ENCODE assay signal across 22 cellular contexts in the genomic region with DNA sequence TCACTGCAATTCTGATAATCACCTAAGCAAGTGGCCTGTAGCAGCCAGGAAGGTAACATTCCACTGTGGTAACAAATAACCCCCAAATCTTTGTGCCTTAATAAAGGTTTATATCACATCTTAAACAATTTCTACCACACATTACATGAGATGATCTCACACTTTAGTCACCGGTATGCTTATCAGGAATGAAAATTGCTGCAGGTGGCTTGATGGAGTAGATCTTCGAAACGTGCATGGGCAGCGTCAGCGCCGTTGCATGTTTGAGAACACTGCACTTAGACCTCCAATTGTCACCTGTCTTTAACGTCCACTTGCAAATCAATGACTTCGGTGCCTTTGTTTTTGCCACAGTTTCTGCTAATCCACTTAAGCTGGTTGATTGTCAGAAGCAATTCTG.
A peak's percentile ranks its signal among the peaks of the same experiment; 100 is the strongest.
DNase-seq lines count a peak whose midpoint lies in the region; ATAC-seq and TF ChIP-seq lines count a peak whose summit lies in the region.
"Had no signal": no experiment of that assay in that cellular context is flagged by ENCODE, and none has a peak within 500 bp of the region (broad histone marks: within the 10 kb centered on the region; RNA-seq: fewer than 3 reads in every experiment).

No MANE protein-coding gene starts in this region.

- H3K23ac ChIP-seq in trophoblast cell (ENCODE audit: low read length): no peak overlapping the region

- H3K4ac ChIP-seq in trophoblast cell (ENCODE audit: low read depth, low read length): no peak overlapping the region

- CTCF ChIA-PET in PC-3 (lab: Charles Lee): interaction anchor here (0.6 kb wide), 1 partner anchor 69 kb away, joined by 4 read pairs; no protein-coding TSS in a partner anchor

- no peaks in the 10 kb centered on the region for H3K79me1 ChIP-seq in trophoblast cell (ENCODE audit: low read length)

- H3F3A ChIP-seq in PC-3 (ENCODE audit: low read length, unreplicated experiment): no peaks in the 10 kb centered on the region

- no peak for ATAC-seq in PC-3
- no peak for ATAC-seq in HG03025 (IDR thresholded peaks at IDR 0.05; ENCODE audit: low FRiP score, unreplicated experiment)
- no peak for ATAC-seq in HG02642 (IDR thresholded peaks at IDR 0.05; ENCODE audit: poor library complexity, unreplicated experiment)
- ATAC-seq: GM12878 had no signal

- no peak overlapping the region for H3K14ac ChIP-seq in trophoblast cell (ENCODE audit: low read length)

- intact Hi-C loops in PC-3 (cut with micrococcal nuclease) (loop anchor here (10.0 kb wide), 1 partner anchor 440 kb away; no protein-coding TSS in a partner anchor), esophagus muscularis mucosa (cut with DNase I) (no loop called here)

- H2AK5ac ChIP-seq in trophoblast cell (ENCODE audit: low read length): no peak overlapping the region

- H3K4me1 ChIP-seq in PC-3 (ENCODE audit: insufficient read depth, low read length) (peaks cover 48% of the 10 kb centered on the region), esophagus muscularis mucosa (no peaks in the 10 kb centered on the region), trophoblast cell (ENCODE audit: control insufficient read depth in 1 of 2, insufficient read depth in 2 of 2, low read length in 2 of 2) (no peaks in the 10 kb centered on the region)
- H3K4me1 ChIP-seq: BE2C had no signal

- no peaks in the 10 kb centered on the region for H3K27me3 ChIP-seq in PC-3 (ENCODE audit: low read length)
- peaks cover 0 to 22% (median 0%) of the 10 kb centered on the region in 4 donors for H3K27me3 ChIP-seq in esophagus muscularis mucosa
- H3K27me3 ChIP-seq in trophoblast cell (ENCODE audit: insufficient read depth, low read length): no peaks in the 10 kb centered on the region
- H3K27me3 ChIP-seq: BE2C, BLaER1 had no signal

- no peak overlapping the region for H2BK120ac ChIP-seq in trophoblast cell (ENCODE audit: insufficient read depth, low read length, poor library complexity)

- no TSS peak for BruUV-seq in PC-3 (replicated peaks; lab: Mats Ljungman, UMichigan)

- H3K4me2 ChIP-seq in PC-3 (ENCODE audit: low read length): peak overlapping the region; percentile 6
- no peak overlapping the region for H3K4me2 ChIP-seq in trophoblast cell (ENCODE audit: low read length)
- H3K4me2 ChIP-seq: BLaER1 had no signal

- no peak overlapping the region for H3K18ac ChIP-seq in trophoblast cell (ENCODE audit: low read length)

- H4K8ac ChIP-seq in trophoblast cell (ENCODE audit: low read depth, low read length): no peak overlapping the region

- H3K9ac ChIP-seq in PC-3 (ENCODE audit: low read length) (no peak overlapping the region), trophoblast cell (ENCODE audit: low read length) (no peak overlapping the region)
- H3K9ac ChIP-seq: BLaER1 had no signal

- H2BK5ac ChIP-seq in trophoblast cell (ENCODE audit: low read depth, low read length, poor library complexity): no peak overlapping the region

- no peak overlapping the region for H3K4me3 ChIP-seq in PC-3 (ENCODE audit: low read length)
- no peak overlapping the region for H3K4me3 ChIP-seq in esophagus muscularis mucosa
- H3K4me3 ChIP-seq in trophoblast cell (ENCODE audit: low read depth, low read length): no peak overlapping the region
- H3K4me3 ChIP-seq: BLaER1, GM12878 had no signal

- WGBS in esophagus muscularis mucosa: 88% methylated on average over 8 of the region's 8 CpGs
- no CpG with 5 or more reads among the region's 8 CpGs for WGBS in trophoblast cell (ENCODE audit: extremely low coverage, insufficient coverage, insufficient read length)

- H4K91ac ChIP-seq in trophoblast cell (ENCODE audit: low read depth, low read length): no peak overlapping the region

- no peaks in the 10 kb centered on the region for H3K9me2 ChIP-seq in PC-3 (replicated peaks; ENCODE audit: low read length)

- no peak overlapping the region for H2AFZ ChIP-seq in PC-3 (ENCODE audit: low read length)
- H2AFZ ChIP-seq in trophoblast cell (ENCODE audit: insufficient read depth, low read length, poor library complexity): no peak overlapping the region

- no peak for TF ChIP-seq CTCF in PC-3 (conservative IDR thresholded peaks at IDR 0.05; ENCODE audit: low read depth, low read length)
- no peak for TF ChIP-seq CTCF in esophagus muscularis mucosa (IDR thresholded peaks at IDR 0.05)

- DNase-seq in PC-3 (no peak), esophagus muscularis mucosa (ENCODE audit: extremely low spot score) (peak; percentile 55), trophoblast cell (peak; percentile 69 to 87)
- DNase-seq: 8988T; ACHN; BE2C; C1 segment of cervical spinal cord; CD4-positive, alpha-beta memory T cell; CD4-positive, CD25-positive, alpha-beta regulatory T cell; CD8-positive, alpha-beta memory T cell; COR-L47; DMS 273 treated with DMSO at 0.1 percent for 48 hours; DMS153; DMS53; DMS79; DND-41; EL; GDM1 had no signal

- H2BK12ac ChIP-seq in trophoblast cell (ENCODE audit: low read length): no peak overlapping the region

- TF ChIP-seq EP300 in esophagus muscularis mucosa (IDR thresholded peaks at IDR 0.05): no peak

- no peaks in the 10 kb centered on the region for H3K79me2 ChIP-seq in PC-3 (ENCODE audit: low read length)
- no peaks in the 10 kb centered on the region for H3K79me2 ChIP-seq in trophoblast cell (ENCODE audit: control insufficient read depth, insufficient read depth, low read length, poor library complexity)

- H3K9me3 ChIP-seq in PC-3 (ENCODE audit: low read length): no peaks in the 10 kb centered on the region
- no peaks in the 10 kb centered on the region for H3K9me3 ChIP-seq in esophagus muscularis mucosa
- no peaks in the 10 kb centered on the region for H3K9me3 ChIP-seq in trophoblast cell (ENCODE audit: insufficient read depth, low read depth, low read length)
- H3K9me3 ChIP-seq: BE2C, BLaER1 had no signal

- no peak overlapping the region for H4K12ac ChIP-seq in trophoblast cell (ENCODE audit: low read depth, low read length)

- H4K20me1 ChIP-seq in PC-3 (ENCODE audit: low read length): no peaks in the 10 kb centered on the region
- H4K20me1 ChIP-seq: BLaER1 had no signal

- no peak for TF ChIP-seq POLR2A in esophagus muscularis mucosa (IDR thresholded peaks at IDR 0.05; ENCODE audit: low read depth)

- H3K27ac ChIP-seq in PC-3 (ENCODE audit: low read length) (peak overlapping the region; percentile 31), esophagus muscularis mucosa (replicated peaks in 1 of 4) (no peak overlapping the region), trophoblast cell (ENCODE audit: low read depth, low read length) (no peak overlapping the region)
- H3K27ac ChIP-seq: BLaER1 had no signal

- POLR2A ChIA-PET in PC-3 (lab: Charles Lee; ENCODE audit: unreplicated experiment): no interaction called here

- H3K36me3 ChIP-seq in PC-3 (ENCODE audit: low read depth, low read length): no peaks in the 10 kb centered on the region
- H3K36me3 ChIP-seq in esophagus muscularis mucosa: no peaks in the 10 kb centered on the region
- no peaks in the 10 kb centered on the region for H3K36me3 ChIP-seq in trophoblast cell (ENCODE audit: control insufficient read depth in 1 of 2, insufficient read depth in 2 of 2, low read length in 2 of 2)
- H3K36me3 ChIP-seq: BE2C, BLaER1 had no signal
